In genomic region chr17:74760404-74761105, GRCh38 we compare ENCODE assay signal across 6 cellular contexts. TPM values are rescaled to one million over a fixed set of nuclear protein-coding genes. Genes with fewer than 3 reads are reported as not detected.
DNase-seq lines count a peak whose midpoint lies in the region; ATAC-seq and TF ChIP-seq lines count a peak whose summit lies in the region.

No MANE protein-coding gene starts in this region.

- H3K4me3 ChIP-seq in H7 (ENCODE audit: insufficient read depth, low read depth, low read length) (no peak overlapping the region), lower lobe of right lung (no peak overlapping the region)

- H3K27me3 Mint-ChIP-seq in activated naive CD8-positive, alpha-beta T cell = no peaks in the 10 kb centered on the region

- no peaks in the 10 kb centered on the region for H3K9me3 ChIP-seq in lower lobe of right lung

- H3K9me3 Mint-ChIP-seq in activated naive CD8-positive, alpha-beta T cell (ENCODE audit: low read depth) = no peaks in the 10 kb centered on the region

- ATAC-seq in lower lobe of right lung = no peak

- no peaks in the 10 kb centered on the region for H3K27me3 ChIP-seq in H7 (ENCODE audit: control insufficient read depth, insufficient read depth, low read length)
- H3K27me3 ChIP-seq in lower lobe of right lung (ENCODE audit: low read depth) = no peaks in the 10 kb centered on the region

- DNase-seq in H7 = peak; percentile 84
- DNase-seq in midbrain (lab: John Stamatoyannopoulos, UW) = peak; percentile 39
- no peak for DNase-seq in germinal center (ENCODE audit: low spot score)
- no peak for DNase-seq in SIG-M5 treated with dmso at 0.1 percent for 504 hours (lab: John Stamatoyannopoulos, UW; ENCODE audit: unreplicated experiment)
- DNase-seq in lower lobe of right lung = no peak

- peaks cover 54% of the 10 kb centered on the region for H3K4me1 Mint-ChIP-seq in activated naive CD8-positive, alpha-beta T cell (ENCODE audit: low read depth)

- no peak for TF ChIP-seq CTCF in lower lobe of right lung (IDR thresholded peaks at IDR 0.05)

- H3K4me3 Mint-ChIP-seq in activated naive CD8-positive, alpha-beta T cell = no peak overlapping the region

- peaks cover 54% of the 10 kb centered on the region for H3K4me1 ChIP-seq in lower lobe of right lung

- H3K27ac Mint-ChIP-seq in activated naive CD8-positive, alpha-beta T cell = peak overlapping the region; percentile 68

- no peak overlapping the region for H3K27ac ChIP-seq in lower lobe of right lung

- intact Hi-C loops in lower lobe of right lung (cut with DNase I) = no loop called here

- no peaks in the 10 kb centered on the region for H3K36me3 Mint-ChIP-seq in activated naive CD8-positive, alpha-beta T cell

- no peaks in the 10 kb centered on the region; the same call in 1 of the 2 replicates for H3K36me3 ChIP-seq in H7 (replicated peaks; ENCODE audit: control insufficient read depth, insufficient read depth, low read length)
- peaks cover 4% of the 10 kb centered on the region for H3K36me3 ChIP-seq in lower lobe of right lung

RNA-seq across cellular contexts. Expression of gene NHERF1, which starts 12.1 kb away (rescaled TPM):
- total RNA-seq in H7 (2014; rRNA removed; shearing (Covaris generic)) = 63.1 and 79.1 TPM in 2 replicates
- total RNA-seq in lower lobe of right lung = 35.7 TPM

RNA-seq across cellular contexts. Expression of gene NAT9, which starts 15.6 kb away (rescaled TPM):
- 47.9 and 73.3 TPM in 2 replicates for total RNA-seq in H7 (2014; rRNA removed; shearing (Covaris generic))
- total RNA-seq in lower lobe of right lung = 48.6 TPM

RNA-seq across cellular contexts. Expression of gene RAB37, which starts 23.5 kb away (rescaled TPM):
- total RNA-seq in H7 (2014; rRNA removed; shearing (Covaris generic)) = 2.5 and 3.5 TPM in 2 replicates
- 7.4 TPM for total RNA-seq in lower lobe of right lung

RNA-seq across cellular contexts. Expression of gene CD300LF, which starts 47.8 kb away (rescaled TPM):
- not detected in 2 replicates for total RNA-seq in H7 (2014; rRNA removed; shearing (Covaris generic))
- 66.2 TPM for total RNA-seq in lower lobe of right lung

Comparison
In these comparisons a context has a peak if more than half of its experiments do, and no peak if none do; other contexts are left out.
1. DNase-seq: peak in H7 (single experiment) and midbrain (single experiment); none in germinal center (single experiment), SIG-M5 treated with dmso at 0.1 percent for 504 hours (single experiment) and lower lobe of right lung (single experiment).